In genomic region chr4:175947117-175947722, GRCh38 we compare ENCODE assay signal across 8 cellular contexts.
DNase-seq lines count a peak whose midpoint lies in the region; ATAC-seq and TF ChIP-seq lines count a peak whose summit lies in the region.

No MANE protein-coding gene starts in this region.

- H3K4me1 Mint-ChIP-seq in type B pancreatic cell (ENCODE audit: unreplicated experiment): no peaks in the 10 kb centered on the region

- H3K4me1 ChIP-seq in BLaER1 treated with 17β-estradiol and CSF1 and Interleukin-3, amounts not matched to agents 10 nM and 100 nM: peaks cover 8 to 11% (median 9%) of the 10 kb centered on the region in 10 experiments

- no peaks in the 10 kb centered on the region for H3K36me3 Mint-ChIP-seq in type B pancreatic cell

- H3K27ac Mint-ChIP-seq in type B pancreatic cell: no peak overlapping the region

- H3K9me3 ChIP-seq in BLaER1 treated with 17β-estradiol and CSF1 and Interleukin-3, amounts not matched to agents 10 nM and 100 nM (replicated peaks in 1 of 11): no peaks in the 10 kb centered on the region

- H3K4me3 ChIP-seq in BLaER1 treated with 17β-estradiol and CSF1 and Interleukin-3, amounts not matched to agents 10 nM and 100 nM: peak overlapping the region in 8 of 10 experiments; percentile 16 to 56 (median 38); a peak in 9 of 20 replicates
- no peak overlapping the region for H3K4me3 ChIP-seq in fibroblast of villous mesenchyme (ENCODE audit: low read depth, low read length)

- DNase-seq in GM20000 (ENCODE audit: low spot score) (peak; percentile 7), RWPE1 (ENCODE audit: low spot score) (no peak), fibroblast of villous mesenchyme (ENCODE audit: low read depth) (peak; percentile 45), type B pancreatic cell (ENCODE audit: extremely low spot score, unreplicated experiment) (no peak), NCI-H146 treated with DMSO at 0.1 percent for 48 hours (lab: John Stamatoyannopoulos, UW; ENCODE audit: unreplicated experiment) (no peak), COLO829 (ENCODE audit: low spot score) (no peak)

- H3K36me3 ChIP-seq in BLaER1 treated with 17β-estradiol and CSF1 and Interleukin-3, amounts not matched to agents 10 nM and 100 nM: no peaks in the 10 kb centered on the region

- no peaks in the 10 kb centered on the region for H4K20me1 ChIP-seq in BLaER1 treated with 17β-estradiol and CSF1 and Interleukin-3, amounts not matched to agents 10 nM and 100 nM

- peak overlapping the region; percentile 68 to 96 (median 76); a peak in 21 of 22 replicates for H3K4me2 ChIP-seq in BLaER1 treated with 17β-estradiol and CSF1 and Interleukin-3, amounts not matched to agents 10 nM and 100 nM

- H3K9me3 Mint-ChIP-seq in type B pancreatic cell: no peaks in the 10 kb centered on the region

- POLR2A ChIA-PET in RWPE1 (lab: Yijun Ruan, JAX; ENCODE audit: low non-redundant PET): no interaction called here

- H3K4me3 Mint-ChIP-seq in type B pancreatic cell: no peak overlapping the region

- H3K9ac ChIP-seq in BLaER1 treated with 17β-estradiol and CSF1 and Interleukin-3, amounts not matched to agents 10 nM and 100 nM: peak overlapping the region in 9 of 11 experiments; percentile 19 to 65 (median 50); a peak in 15 of 22 replicates

- CTCF ChIA-PET in RWPE1 (lab: Yijun Ruan, JAX): interaction anchor here (0.6 to 1.2 kb wide), 6 partner anchors 8 to 1299 kb away, joined by 3 to 4 read pairs (median 3); no protein-coding TSS in a partner anchor

- ATAC-seq in GM21423 (IDR thresholded peaks at IDR 0.05; ENCODE audit: unreplicated experiment): no peak

- H3K27me3 ChIP-seq in BLaER1 treated with 17β-estradiol and CSF1 and Interleukin-3, amounts not matched to agents 10 nM and 100 nM: no peaks in the 10 kb centered on the region

- H3K27ac ChIP-seq in BLaER1 treated with 17β-estradiol and CSF1 and Interleukin-3, amounts not matched to agents 10 nM and 100 nM: peak overlapping the region in 10 of 11 experiments; percentile 39 to 76 (median 70); a peak in 19 of 22 replicates
- no peak overlapping the region for H3K27ac ChIP-seq in RWPE1

- H3K27me3 Mint-ChIP-seq in type B pancreatic cell: no peaks in the 10 kb centered on the region

- TF ChIP-seq CTCF in GM20000 (IDR thresholded peaks at IDR 0.05; ENCODE audit: extremely low read depth, missing control alignments) (peak; percentile 20), RWPE1 (conservative IDR thresholded peaks at IDR 0.05; ENCODE audit: low read depth) (peak; percentile 72; the same call in 1 of the 2 replicates), fibroblast of villous mesenchyme (IDR thresholded peaks at IDR 0.05; ENCODE audit: insufficient read depth, low read depth, low read length) (peak; percentile 66), type B pancreatic cell (conservative IDR thresholded peaks at IDR 0.05) (peak; percentile 91)

Comparison
In these comparisons a context has a peak if more than half of its experiments do, and no peak if none do; other contexts are left out.
1. DNase-seq: peak in GM20000 (single experiment) and fibroblast of villous mesenchyme (single experiment); none in RWPE1 (single experiment), type B pancreatic cell (single experiment), NCI-H146 treated with DMSO at 0.1 percent for 48 hours (single experiment) and COLO829 (single experiment).
2. CTCF ChIP-seq: peak in every context shown above with its lines; median percentile 91 in type B pancreatic cell; 72 in RWPE1; 66 in fibroblast of villous mesenchyme; 20 in GM20000.